In genomic region chr21:35178812-35179211, GRCh38 we compare ENCODE assay signal across 14 cellular contexts.
A peak's percentile ranks its signal among the peaks of the same experiment; 100 is the strongest.
DNase-seq lines count a peak whose midpoint lies in the region; ATAC-seq and TF ChIP-seq lines count a peak whose summit lies in the region.
"Had no signal": no experiment of that assay in that cellular context is flagged by ENCODE, and none has a peak within 500 bp of the region (broad histone marks: within the 10 kb centered on the region; RNA-seq: fewer than 3 reads in every experiment).

No MANE protein-coding gene starts in this region.

- H3K27ac Mint-ChIP-seq in activated naive CD8-positive, alpha-beta T cell: peak overlapping the region; percentile 71
- no peak overlapping the region for H3K27ac Mint-ChIP-seq in activated naive CD8-positive, alpha-beta T cell treated with anti-CD3 and anti-CD28 coated beads for 36 hours
- H3K27ac Mint-ChIP-seq in stimulated activated naive CD8-positive, alpha-beta T cell treated with anti-CD3 and anti-CD28 coated beads, Interleukin-15, amount 100 ng/mL, for 72 hours: no peak overlapping the region
- H3K27ac Mint-ChIP-seq: B cell had no signal

- no peak overlapping the region for H3K27ac ChIP-seq in RWPE1

- H3K4me1 Mint-ChIP-seq in activated naive CD8-positive, alpha-beta T cell (ENCODE audit: low read depth): peaks cover 9% of the 10 kb centered on the region
- peaks cover 3% of the 10 kb centered on the region for H3K4me1 Mint-ChIP-seq in activated naive CD8-positive, alpha-beta T cell treated with anti-CD3 and anti-CD28 coated beads for 36 hours
- H3K4me1 Mint-ChIP-seq in stimulated activated naive CD8-positive, alpha-beta T cell treated with anti-CD3 and anti-CD28 coated beads, Interleukin-15, amount 100 ng/mL, for 72 hours: peaks cover 12% of the 10 kb centered on the region
- H3K4me1 Mint-ChIP-seq: B cell had no signal

- CTCF ChIA-PET in RWPE1 (lab: Yijun Ruan, JAX): no interaction called here

- H3K4me3 Mint-ChIP-seq in activated naive CD8-positive, alpha-beta T cell: no peak overlapping the region
- no peak overlapping the region for H3K4me3 Mint-ChIP-seq in activated naive CD8-positive, alpha-beta T cell treated with anti-CD3 and anti-CD28 coated beads for 36 hours
- H3K4me3 Mint-ChIP-seq in stimulated activated naive CD8-positive, alpha-beta T cell treated with anti-CD3 and anti-CD28 coated beads, Interleukin-15, amount 100 ng/mL, for 72 hours: no peak overlapping the region
- H3K4me3 Mint-ChIP-seq: B cell, H9 had no signal

- ATAC-seq in stimulated activated naive CD8-positive, alpha-beta T cell treated with anti-CD3 and anti-CD28 coated beads, Interleukin-15, amount 100 ng/mL, for 72 hours: peak; percentile 83
- no peak for ATAC-seq in HG03025 (IDR thresholded peaks at IDR 0.05; ENCODE audit: low FRiP score, unreplicated experiment)

- H3K27me3 Mint-ChIP-seq in activated naive CD8-positive, alpha-beta T cell: no peaks in the 10 kb centered on the region
- H3K27me3 Mint-ChIP-seq in activated naive CD8-positive, alpha-beta T cell treated with anti-CD3 and anti-CD28 coated beads for 36 hours: no peaks in the 10 kb centered on the region
- H3K27me3 Mint-ChIP-seq in stimulated activated naive CD8-positive, alpha-beta T cell treated with anti-CD3 and anti-CD28 coated beads, Interleukin-15, amount 100 ng/mL, for 72 hours: no peaks in the 10 kb centered on the region
- H3K27me3 Mint-ChIP-seq: B cell had no signal

- POLR2A ChIA-PET in RWPE1 (lab: Yijun Ruan, JAX; ENCODE audit: low non-redundant PET): no interaction called here

- H3K9me3 Mint-ChIP-seq in activated naive CD8-positive, alpha-beta T cell (ENCODE audit: low read depth): peaks cover 4% of the 10 kb centered on the region
- peaks cover 19% of the 10 kb centered on the region for H3K9me3 Mint-ChIP-seq in activated naive CD8-positive, alpha-beta T cell treated with anti-CD3 and anti-CD28 coated beads for 36 hours
- peaks cover 32% of the 10 kb centered on the region in 2 donors for H3K9me3 Mint-ChIP-seq in stimulated activated naive CD8-positive, alpha-beta T cell treated with anti-CD3 and anti-CD28 coated beads, Interleukin-15, amount 100 ng/mL, for 72 hours

- TF ChIP-seq CTCF in RWPE1 (conservative IDR thresholded peaks at IDR 0.05; ENCODE audit: low read depth): no peak

- in situ Hi-C loops in G401 (cut with HindIII; ENCODE audit: low sequenced_read_pairs): no loop called here

- no peak for DNase-seq in activated naive CD8-positive, alpha-beta T cell treated with anti-CD3 and anti-CD28 coated beads for 36 hours
- DNase-seq in RWPE1 (ENCODE audit: low spot score) (peak; percentile 37), fibroblast of gingiva (ENCODE audit: low read depth) (peak; percentile 57), NCI-H1092 (lab: John Stamatoyannopoulos, UW) (no peak), G401 (ENCODE audit: low spot score) (no peak)
- DNase-seq in stimulated activated naive CD8-positive, alpha-beta T cell treated with anti-CD3 and anti-CD28 coated beads, Interleukin-15, amount 100 ng/mL, for 72 hours: no peak
- DNase-seq: activated CD4-positive, CD25-positive, alpha-beta regulatory T cell; esophagus squamous epithelium; H9; NCI-H1417 treated with DMSO at 0.1 percent for 48 hours; NCI-H69 had no signal

- H3K36me3 Mint-ChIP-seq in activated naive CD8-positive, alpha-beta T cell: peaks cover 2% of the 10 kb centered on the region
- H3K36me3 Mint-ChIP-seq in activated naive CD8-positive, alpha-beta T cell treated with anti-CD3 and anti-CD28 coated beads for 36 hours: no peaks in the 10 kb centered on the region

Comparison
In these comparisons a context has a peak if more than half of its experiments do, and no peak if none do; other contexts are left out.
1. DNase-seq: peak in RWPE1 (single experiment) and fibroblast of gingiva (single experiment); none in activated naive CD8-positive, alpha-beta T cell treated with anti-CD3 and anti-CD28 coated beads for 36 hours (single experiment), stimulated activated naive CD8-positive, alpha-beta T cell treated with anti-CD3 and anti-CD28 coated beads, Interleukin-15, amount 100 ng/mL, for 72 hours (0 of 2), NCI-H1092 (single experiment) and G401 (single experiment).